ENCODE assay signal across 8 cellular contexts in the genomic region with DNA sequence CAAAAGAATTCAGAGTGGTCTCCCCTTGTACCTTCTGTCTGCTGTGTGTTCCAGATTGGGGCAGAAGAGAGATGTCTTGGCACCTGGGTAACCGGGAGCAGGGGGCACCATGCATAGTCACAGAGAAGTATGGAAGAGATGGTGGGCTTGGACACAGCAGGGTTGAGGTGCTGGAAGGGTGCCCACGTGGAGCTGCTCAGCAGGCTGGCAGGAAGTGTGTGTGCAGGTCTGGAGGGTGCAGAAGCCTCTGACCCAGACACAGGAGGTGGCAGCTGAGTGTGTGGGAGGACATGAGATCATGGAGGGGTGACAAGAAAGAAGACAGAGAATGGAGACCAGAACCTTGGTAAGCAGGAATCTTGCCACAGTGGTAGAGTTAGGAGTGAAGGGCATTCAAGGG. TPM values are rescaled to one million over a fixed set of nuclear protein-coding genes. Genes with fewer than 3 reads are reported as not detected.
A peak's percentile ranks its signal among the peaks of the same experiment; 100 is the strongest.
DNase-seq lines count a peak whose midpoint lies in the region; ATAC-seq and TF ChIP-seq lines count a peak whose summit lies in the region.

No MANE protein-coding gene starts in this region.

- TF ChIP-seq CTCF in type B pancreatic cell (conservative IDR thresholded peaks at IDR 0.05) (no peak), GM20000 (IDR thresholded peaks at IDR 0.05; ENCODE audit: extremely low read depth, missing control alignments) (no peak), gastroesophageal sphincter (IDR thresholded peaks at IDR 0.05) (no peak)

- no peaks in the 10 kb centered on the region for H3K36me3 ChIP-seq in gastroesophageal sphincter

- peaks cover 10% of the 10 kb centered on the region for H3K27me3 Mint-ChIP-seq in activated CD4-positive, alpha-beta T cell treated with anti-CD3 and anti-CD28 coated beads, Interleukin-2, amount 10 ng/mL, durations not matched to agents 24 days and 14 days
- peaks cover 7% of the 10 kb centered on the region for H3K27me3 Mint-ChIP-seq in type B pancreatic cell

- no peaks in the 10 kb centered on the region for H3K9me3 ChIP-seq in gastroesophageal sphincter

- no peak for TF ChIP-seq POLR2A in gastroesophageal sphincter (IDR thresholded peaks at IDR 0.05)

- H3K36me3 Mint-ChIP-seq in activated naive CD4-positive, alpha-beta T cell treated with anti-CD3 and anti-CD28 coated beads, Interleukin-2, amount 50 U/mL, for 72 hours = no peaks in the 10 kb centered on the region
- H3K36me3 Mint-ChIP-seq in activated CD4-positive, alpha-beta T cell treated with anti-CD3 and anti-CD28 coated beads, Interleukin-2, amount 10 ng/mL, durations not matched to agents 24 days and 14 days (ENCODE audit: low read depth) = no peaks in the 10 kb centered on the region
- H3K36me3 Mint-ChIP-seq in type B pancreatic cell = no peaks in the 10 kb centered on the region

- H3K27ac Mint-ChIP-seq in activated naive CD4-positive, alpha-beta T cell treated with anti-CD3 and anti-CD28 coated beads, Interleukin-2, amount 50 U/mL, for 72 hours = peak overlapping the region; percentile 20 to 32
- peak overlapping the region; percentile 2 for H3K27ac Mint-ChIP-seq in activated CD4-positive, alpha-beta T cell treated with anti-CD3 and anti-CD28 coated beads, Interleukin-2, amount 10 ng/mL, durations not matched to agents 24 days and 14 days
- H3K27ac Mint-ChIP-seq in type B pancreatic cell = peak overlapping the region; percentile 59

- H3K4me3 ChIP-seq in gastroesophageal sphincter = no peak overlapping the region

- intact Hi-C loops in activated CD4-positive, alpha-beta T cell treated with anti-CD3 and anti-CD28 coated beads, Interleukin-2, amount 10 ng/mL, durations not matched to agents 24 days and 14 days (cut with micrococcal nuclease) = no loop called here

- no peak for TF ChIP-seq EP300 in gastroesophageal sphincter (IDR thresholded peaks at IDR 0.05)

- no peaks in the 10 kb centered on the region for H3K9me3 Mint-ChIP-seq in activated naive CD4-positive, alpha-beta T cell treated with anti-CD3 and anti-CD28 coated beads, Interleukin-2, amount 50 U/mL, for 72 hours
- H3K9me3 Mint-ChIP-seq in activated CD4-positive, alpha-beta T cell treated with anti-CD3 and anti-CD28 coated beads, Interleukin-2, amount 10 ng/mL, durations not matched to agents 24 days and 14 days = no peaks in the 10 kb centered on the region
- no peaks in the 10 kb centered on the region for H3K9me3 Mint-ChIP-seq in type B pancreatic cell

- 43% methylated on average over 1 of the region's 2 CpGs; no CpG with 5 or more reads in 1 of the 2 donors for WGBS in gastroesophageal sphincter (ENCODE audit: low coverage in 1 of 2), 2 donors

- H3K4me3 Mint-ChIP-seq in activated CD4-positive, alpha-beta T cell treated with anti-CD3 and anti-CD28 coated beads, Interleukin-2, amount 10 ng/mL, durations not matched to agents 24 days and 14 days = peak overlapping the region; percentile 0
- H3K4me3 Mint-ChIP-seq in type B pancreatic cell = no peak overlapping the region

- no peaks in the 10 kb centered on the region for H3K27me3 ChIP-seq in gastroesophageal sphincter

- no peaks in the 10 kb centered on the region for H3K4me1 ChIP-seq in gastroesophageal sphincter

- peaks cover 35% of the 10 kb centered on the region for H3K4me1 Mint-ChIP-seq in activated CD4-positive, alpha-beta T cell treated with anti-CD3 and anti-CD28 coated beads, Interleukin-2, amount 10 ng/mL, durations not matched to agents 24 days and 14 days
- no peaks in the 10 kb centered on the region for H3K4me1 Mint-ChIP-seq in type B pancreatic cell (ENCODE audit: unreplicated experiment)

- no peak for DNase-seq in activated naive CD4-positive, alpha-beta T cell treated with anti-CD3 and anti-CD28 coated beads, Interleukin-2, amount 50 U/mL, for 72 hours (ENCODE audit: low spot score in 2 of 2)
- no peak for DNase-seq in activated naive CD4-positive, alpha-beta T cell (lab: John Stamatoyannopoulos, UW)
- DNase-seq in activated CD4-positive, alpha-beta T cell treated with anti-CD3 and anti-CD28 coated beads, Interleukin-2, amount 10 ng/mL, durations not matched to agents 24 days and 14 days = no peak
- peak; percentile 44 for DNase-seq in left lobe of liver (ENCODE audit: low spot score)
- DNase-seq in type B pancreatic cell (ENCODE audit: extremely low spot score, unreplicated experiment) = no peak
- no peak for DNase-seq in GM20000 (ENCODE audit: low spot score)

- peak; percentile 52 to 79 for ATAC-seq in activated naive CD4-positive, alpha-beta T cell treated with anti-CD3 and anti-CD28 coated beads, Interleukin-2, amount 50 U/mL, for 72 hours
- ATAC-seq in left lobe of liver (no peak), gastroesophageal sphincter (no peak), GM18868 (IDR thresholded peaks at IDR 0.05; ENCODE audit: unreplicated experiment) (no peak)

- H3K27ac ChIP-seq in gastroesophageal sphincter = no peak overlapping the region

RNA-seq across cellular contexts. Expression of a gene that starts 42.3 kb away (rescaled TPM):
- 10 to 100 TPM; 23.0 to 32.4 TPM for total RNA-seq in activated naive CD4-positive, alpha-beta T cell treated with anti-CD3 and anti-CD28 coated beads, Interleukin-2, amount 50 U/mL, for 72 hours
- 76.0 and 79.9 TPM in 2 replicates for total RNA-seq in activated CD4-positive, alpha-beta T cell treated with anti-CD3 and anti-CD28 coated beads, Interleukin-2, amount 10 ng/mL, durations not matched to agents 24 days and 14 days
- total RNA-seq in left lobe of liver = 3.8 TPM
- total RNA-seq in type B pancreatic cell (ENCODE audit: low replicate concordance) = 16.3 and 61.6 TPM in 2 replicates
- total RNA-seq in gastroesophageal sphincter = 1 to 10 TPM; 2.5 to 9.8 (median 3.5) TPM

Comparison
In these comparisons a context has a peak if more than half of its experiments do, and no peak if none do; other contexts are left out.
1. ATAC-seq: peak in activated naive CD4-positive, alpha-beta T cell treated with anti-CD3 and anti-CD28 coated beads, Interleukin-2, amount 50 U/mL, for 72 hours (2 of 2); none in left lobe of liver (single experiment), gastroesophageal sphincter (single experiment) and GM18868 (single experiment).
2. H3K27ac Mint-ChIP-seq: peak in every context shown above with its lines; median percentile 59 in type B pancreatic cell; 26 in activated naive CD4-positive, alpha-beta T cell treated with anti-CD3 and anti-CD28 coated beads, Interleukin-2, amount 50 U/mL, for 72 hours; 2 in activated CD4-positive, alpha-beta T cell treated with anti-CD3 and anti-CD28 coated beads, Interleukin-2, amount 10 ng/mL, durations not matched to agents 24 days and 14 days.